29 cellular contexts compared by ENCODE assay signal in genomic region chr10:11263039-11263345, GRCh38.
DNase-seq lines count a peak whose midpoint lies in the region; ATAC-seq and TF ChIP-seq lines count a peak whose summit lies in the region.
"Had no signal": no experiment of that assay in that cellular context is flagged by ENCODE, and none has a peak within 500 bp of the region (broad histone marks: within the 10 kb centered on the region; RNA-seq: fewer than 3 reads in every experiment).

No MANE protein-coding gene starts in this region.

- no peak overlapping the region for H3K4me3 ChIP-seq in CD4-positive, CD25-positive, alpha-beta regulatory T cell (ENCODE audit: low read depth, low read length)
- H3K4me3 ChIP-seq in naive thymus-derived CD4-positive, alpha-beta T cell (ENCODE audit: low read length) = no peak overlapping the region
- H3K4me3 ChIP-seq: adrenal gland, lower lobe of right lung, MG63, ovary, PC-9 had no signal

- H3K27me3 ChIP-seq in CD4-positive, CD25-positive, alpha-beta regulatory T cell (ENCODE audit: control insufficient read depth, insufficient read depth, low read length) = no peaks in the 10 kb centered on the region
- H3K27me3 ChIP-seq in naive thymus-derived CD4-positive, alpha-beta T cell (ENCODE audit: control insufficient read depth in 2 of 2, insufficient read depth in 2 of 2, low read length in 2 of 2) = no peaks in the 10 kb centered on the region
- H3K27me3 ChIP-seq: adrenal gland, MG63, ovary had no signal

- intact Hi-C loops in activated CD4-positive, alpha-beta T cell treated with anti-CD3 and anti-CD28 coated beads, Interleukin-2, amount 10 ng/mL, durations not matched to agents 24 days and 14 days (cut with micrococcal nuclease) = loop anchor here (2.0 kb wide), 1 partner anchor 18 kb away; no protein-coding TSS in a partner anchor
- intact Hi-C loops in activated B cell treated with CpG ODN at 0.5 μM for 24 hours (cut with micrococcal nuclease) = no loop called here
- intact Hi-C loops in naive thymus-derived CD4-positive, alpha-beta T cell (cut with micrococcal nuclease) = no loop called here

- no peak for DNase-seq in activated CD4-positive, alpha-beta T cell treated with anti-CD3 and anti-CD28 coated beads, Interleukin-2, amount 10 ng/mL, durations not matched to agents 24 days and 14 days
- DNase-seq in activated CD4-positive, alpha-beta T cell treated with anti-CD3 and anti-CD28 coated beads for 48 hours = no peak
- no peak for DNase-seq in CD4-positive, CD25-positive, alpha-beta regulatory T cell
- DNase-seq in activated B cell treated with CpG ODN at 0.5 μM for 24 hours = no peak
- no peak for DNase-seq in naive thymus-derived CD4-positive, alpha-beta T cell
- no peak for DNase-seq in Kasumi-1 (lab: John Stamatoyannopoulos, UW)
- DNase-seq in activated CD8-positive, alpha-beta memory T cell treated with anti-CD3 and anti-CD28 coated beads for 24 hours = no peak
- no peak for DNase-seq in NCI-H1048 (lab: John Stamatoyannopoulos, UW)
- DNase-seq: activated T-cell treated with anti-CD3 and anti-CD28 coated beads for 4 hours; adrenal gland; DMS 273 treated with DMSO at 0.1 percent for 48 hours; EL; endodermal cell; H9; KG1; lower lobe of right lung; MG63; NCI-H1417 treated with DMSO at 0.1 percent for 48 hours; NCI-H2081; NCI-H526 treated with DMSO at 0.1 percent for 48 hours; nephron progenitor cell; ovary; PC-9; SK-N-SH; small intestine; stimulated activated naive CD8-positive, alpha-beta T cell treated with anti-CD3 and anti-CD28 coated beads, Interleukin-15, Interleukin-2, amounts not matched to agents 100 U/mL and 50 U/mL, for 24 hours; T-helper 2 cell had no signal

- CTCF ChIA-PET in activated B cell treated with CpG ODN at 0.5 μM for 24 hours (lab: Charles Lee) = interaction anchor here (1.3 kb wide), 1 partner anchor 21 kb away, joined by 3 read pairs; no protein-coding TSS in a partner anchor
- CTCF ChIA-PET in naive thymus-derived CD4-positive, alpha-beta T cell (lab: Charles Lee) = no interaction called here

- no peak overlapping the region for H3K4me3 Mint-ChIP-seq in activated CD4-positive, alpha-beta T cell treated with anti-CD3 and anti-CD28 coated beads, Interleukin-2, amount 10 ng/mL, durations not matched to agents 24 days and 14 days
- H3K4me3 Mint-ChIP-seq in CD4-positive, CD25-positive, alpha-beta regulatory T cell = no peak overlapping the region
- H3K4me3 Mint-ChIP-seq in activated B cell treated with CpG ODN at 0.5 μM for 24 hours = no peak overlapping the region
- peak overlapping the region in 3 of 10 donors; percentile 8 to 35 (median 23) for H3K4me3 Mint-ChIP-seq in naive thymus-derived CD4-positive, alpha-beta T cell
- H3K4me3 Mint-ChIP-seq: dendritic cell treated with granulocyte-macrophage colony-stimulating factor and Interleukin-4, amounts not matched to agents 40 ng/mL and 50 ng/mL, for 4 days; endodermal cell; H9; nephron progenitor cell had no signal

- ATAC-seq in CD4-positive, CD25-positive, alpha-beta regulatory T cell (ENCODE audit: low read depth in 2 of 2) = no peak
- no peak for ATAC-seq in activated B cell treated with CpG ODN at 0.5 μM for 24 hours (ENCODE audit: low read depth)
- no peak for ATAC-seq in naive thymus-derived CD4-positive, alpha-beta T cell
- ATAC-seq: lower lobe of right lung had no signal

- H3K27ac ChIP-seq in CD4-positive, CD25-positive, alpha-beta regulatory T cell (ENCODE audit: insufficient read depth, low read length, poor library complexity, severe bottlenecking) = peak overlapping the region; percentile 35
- no peak overlapping the region for H3K27ac ChIP-seq in naive thymus-derived CD4-positive, alpha-beta T cell (ENCODE audit: low read depth, low read length)
- H3K27ac ChIP-seq: adrenal gland, HL-60, lower lobe of right lung, ovary, PC-9 had no signal

- POLR2A ChIA-PET in activated B cell treated with CpG ODN at 0.5 μM for 24 hours (lab: Charles Lee) = no interaction called here
- POLR2A ChIA-PET in naive thymus-derived CD4-positive, alpha-beta T cell (lab: Charles Lee) = interaction anchor here (0.6 kb wide), 1 partner anchor 11 kb away, joined by 4 read pairs; no protein-coding TSS in a partner anchor

- TF ChIP-seq CTCF in activated B cell treated with CpG ODN at 0.5 μM for 24 hours (IDR thresholded peaks at IDR 0.05) = no peak

- H3K9me3 ChIP-seq in CD4-positive, CD25-positive, alpha-beta regulatory T cell (ENCODE audit: control insufficient read depth in 2 of 2, low read length in 2 of 2) = no peaks in the 10 kb centered on the region
- H3K9me3 ChIP-seq in naive thymus-derived CD4-positive, alpha-beta T cell (ENCODE audit: control insufficient read depth in 2 of 3, low read length in 3 of 3) = no peaks in the 10 kb centered on the region
- H3K9me3 ChIP-seq: adrenal gland, lower lobe of right lung, MG63, ovary, SK-N-SH had no signal

- peak overlapping the region; percentile 43 for H3K27ac Mint-ChIP-seq in activated CD4-positive, alpha-beta T cell treated with anti-CD3 and anti-CD28 coated beads, Interleukin-2, amount 10 ng/mL, durations not matched to agents 24 days and 14 days
- peak overlapping the region in 1 of 3 donors; percentile 64 for H3K27ac Mint-ChIP-seq in CD4-positive, CD25-positive, alpha-beta regulatory T cell
- peak overlapping the region; percentile 46 for H3K27ac Mint-ChIP-seq in activated B cell treated with CpG ODN at 0.5 μM for 24 hours
- H3K27ac Mint-ChIP-seq in naive thymus-derived CD4-positive, alpha-beta T cell = peak overlapping the region in 6 of 9 donors; percentile 57 to 86 (median 78)
- H3K27ac Mint-ChIP-seq: dendritic cell treated with granulocyte-macrophage colony-stimulating factor and Interleukin-4, amounts not matched to agents 40 ng/mL and 50 ng/mL, for 4 days; endodermal cell; nephron progenitor cell had no signal

- peaks cover 94% of the 10 kb centered on the region for H3K36me3 ChIP-seq in CD4-positive, CD25-positive, alpha-beta regulatory T cell (ENCODE audit: control insufficient read depth, insufficient read depth, low read length)
- peaks cover 26 to 79% (median 41%) of the 10 kb centered on the region in 3 experiments for H3K36me3 ChIP-seq in naive thymus-derived CD4-positive, alpha-beta T cell (ENCODE audit: control insufficient read depth in 2 of 3, insufficient read depth in 3 of 3, low read length in 3 of 3)
- H3K36me3 ChIP-seq: adrenal gland, MG63, ovary had no signal

- peaks cover 41% of the 10 kb centered on the region for H3K4me1 ChIP-seq in CD4-positive, CD25-positive, alpha-beta regulatory T cell (ENCODE audit: control insufficient read depth, insufficient read depth, low read length, poor library complexity, severe bottlenecking)
- H3K4me1 ChIP-seq in naive thymus-derived CD4-positive, alpha-beta T cell (ENCODE audit: control insufficient read depth in 2 of 2, insufficient read depth in 2 of 2, low read length in 2 of 2) = peaks cover 18 to 24% of the 10 kb centered on the region in 2 donors
- H3K4me1 ChIP-seq: adrenal gland had no signal

- H3K27me3 Mint-ChIP-seq in activated CD4-positive, alpha-beta T cell treated with anti-CD3 and anti-CD28 coated beads, Interleukin-2, amount 10 ng/mL, durations not matched to agents 24 days and 14 days = no peaks in the 10 kb centered on the region
- no peaks in the 10 kb centered on the region for H3K27me3 Mint-ChIP-seq in CD4-positive, CD25-positive, alpha-beta regulatory T cell
- no peaks in the 10 kb centered on the region for H3K27me3 Mint-ChIP-seq in activated B cell treated with CpG ODN at 0.5 μM for 24 hours
- H3K27me3 Mint-ChIP-seq in naive thymus-derived CD4-positive, alpha-beta T cell = no peaks in the 10 kb centered on the region
- H3K27me3 Mint-ChIP-seq: dendritic cell treated with granulocyte-macrophage colony-stimulating factor and Interleukin-4, amounts not matched to agents 40 ng/mL and 50 ng/mL, for 4 days had no signal

- H3K4me1 Mint-ChIP-seq in activated CD4-positive, alpha-beta T cell treated with anti-CD3 and anti-CD28 coated beads, Interleukin-2, amount 10 ng/mL, durations not matched to agents 24 days and 14 days = peaks cover 56% of the 10 kb centered on the region
- H3K4me1 Mint-ChIP-seq in CD4-positive, CD25-positive, alpha-beta regulatory T cell = peaks cover 53 to 93% (median 57%) of the 10 kb centered on the region in 4 donors
- H3K4me1 Mint-ChIP-seq in activated B cell treated with CpG ODN at 0.5 μM for 24 hours = peaks cover 92% of the 10 kb centered on the region
- H3K4me1 Mint-ChIP-seq in naive thymus-derived CD4-positive, alpha-beta T cell = peaks cover 56 to 99% (median 94%) of the 10 kb centered on the region in 7 donors

- H3K36me3 Mint-ChIP-seq in activated CD4-positive, alpha-beta T cell treated with anti-CD3 and anti-CD28 coated beads, Interleukin-2, amount 10 ng/mL, durations not matched to agents 24 days and 14 days (ENCODE audit: low read depth) = peaks cover 75% of the 10 kb centered on the region
- H3K36me3 Mint-ChIP-seq in CD4-positive, CD25-positive, alpha-beta regulatory T cell = peaks cover 68% of the 10 kb centered on the region
- H3K36me3 Mint-ChIP-seq in activated B cell treated with CpG ODN at 0.5 μM for 24 hours (ENCODE audit: low read depth) = peaks cover 88% of the 10 kb centered on the region
- peaks cover 8 to 61% (median 40%) of the 10 kb centered on the region in 5 donors for H3K36me3 Mint-ChIP-seq in naive thymus-derived CD4-positive, alpha-beta T cell

- H3K9me3 Mint-ChIP-seq in activated CD4-positive, alpha-beta T cell treated with anti-CD3 and anti-CD28 coated beads, Interleukin-2, amount 10 ng/mL, durations not matched to agents 24 days and 14 days = no peaks in the 10 kb centered on the region
- no peaks in the 10 kb centered on the region for H3K9me3 Mint-ChIP-seq in CD4-positive, CD25-positive, alpha-beta regulatory T cell
- H3K9me3 Mint-ChIP-seq in activated B cell treated with CpG ODN at 0.5 μM for 24 hours = no peaks in the 10 kb centered on the region
- H3K9me3 Mint-ChIP-seq in naive thymus-derived CD4-positive, alpha-beta T cell = no peaks in the 10 kb centered on the region
- H3K9me3 Mint-ChIP-seq: dendritic cell treated with granulocyte-macrophage colony-stimulating factor and Interleukin-4, amounts not matched to agents 40 ng/mL and 50 ng/mL, for 4 days; endodermal cell; H9; nephron progenitor cell had no signal
